In the genomic region with DNA sequence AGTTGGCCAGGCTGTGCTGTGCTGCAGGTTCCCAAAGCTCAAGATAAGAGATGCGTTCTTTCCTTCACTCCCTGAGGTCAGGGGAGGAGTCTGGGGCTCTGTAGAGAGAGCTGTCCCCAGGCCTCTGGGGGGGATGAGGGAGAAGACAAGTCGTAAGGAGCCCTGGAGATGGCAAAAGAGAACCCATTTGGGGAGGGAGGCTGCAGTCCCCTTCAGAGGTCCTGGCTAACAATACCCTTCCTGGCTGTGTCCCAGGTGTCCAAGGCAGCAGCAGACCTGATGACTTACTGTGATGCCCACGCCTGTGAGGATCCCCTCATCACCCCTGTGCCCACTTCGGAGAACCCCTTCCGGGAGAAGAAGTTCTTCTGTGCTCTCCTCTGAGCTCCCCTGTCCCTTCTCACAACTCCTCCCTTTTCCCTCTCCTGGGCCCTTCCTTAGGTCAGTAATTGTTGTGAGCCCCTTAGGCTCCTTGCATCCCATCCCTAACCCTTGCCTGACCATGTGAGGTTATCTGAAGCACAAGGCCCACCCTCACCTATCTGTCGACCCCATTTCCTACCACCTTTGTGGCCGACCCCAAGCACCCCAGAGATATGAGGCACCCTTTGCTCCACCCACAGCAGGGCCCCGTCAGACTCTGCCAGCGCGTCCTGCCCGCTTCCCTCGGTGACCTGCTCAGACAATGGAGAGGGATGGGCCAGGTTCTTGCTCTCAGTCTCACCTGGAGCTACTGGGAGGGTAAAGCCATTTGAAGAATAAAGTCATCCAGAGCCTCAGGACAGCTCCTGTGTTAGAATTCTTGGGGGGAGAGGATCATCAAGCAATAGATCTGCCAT, we compare ENCODE assay signal across 9 cellular contexts. TPM values are rescaled to one million over a fixed set of nuclear protein-coding genes. Genes with fewer than 3 reads are reported as not detected.
A peak's percentile ranks its signal among the peaks of the same experiment; 100 is the strongest.
DNase-seq lines count a peak whose midpoint lies in the region; ATAC-seq and TF ChIP-seq lines count a peak whose summit lies in the region.
"Had no signal": no experiment of that assay in that cellular context is flagged by ENCODE, and none has a peak within 500 bp of the region (broad histone marks: within the 10 kb centered on the region; RNA-seq: fewer than 3 reads in every experiment).

No MANE protein-coding gene starts in this region.

- H3K4me1 Mint-ChIP-seq in activated CD4-positive, alpha-beta memory T cell treated with anti-CD3 and anti-CD28 coated beads, Interleukin-2, amount 10 ng/mL, durations not matched to agents 7 days and 5 days, result peaks cover 67% of the 10 kb centered on the region
- H3K4me1 Mint-ChIP-seq in osteocyte (ENCODE audit: unreplicated experiment), result peaks cover 50% of the 10 kb centered on the region

- in situ Hi-C loops in GM13977 (cut with MboI; ENCODE audit: low pct_unique_long_range_greater_than_20kb, low sequenced_read_pairs, unreplicated experiment), result no loop called here

- CTCF ChIA-PET in activated CD4-positive, alpha-beta memory T cell treated with anti-CD3 and anti-CD28 coated beads, Interleukin-2, amount 10 ng/mL, durations not matched to agents 7 days and 5 days (lab: Charles Lee), result interaction anchor here (0.8 to 3.1 kb wide), 9 partner anchors 14 to 314 kb away, joined by 3 to 11 read pairs (median 4); partner anchors contain the start of genes HNRNPUL2, SLC3A2, TMEM179B and TTC9C

- H3K27me3 Mint-ChIP-seq in activated CD4-positive, alpha-beta memory T cell treated with anti-CD3 and anti-CD28 coated beads, Interleukin-2, amount 10 ng/mL, durations not matched to agents 7 days and 5 days, result no peaks in the 10 kb centered on the region
- no peaks in the 10 kb centered on the region for H3K27me3 Mint-ChIP-seq in osteocyte (ENCODE audit: unreplicated experiment)

- no peak for ATAC-seq in GM21528 (IDR thresholded peaks at IDR 0.05; ENCODE audit: low FRiP score, unreplicated experiment)

- H3K27ac ChIP-seq in 22Rv1, result peak overlapping the region; percentile 85

- DNase-seq in HUDEP-2 (lab: John Stamatoyannopoulos, UW; ENCODE audit: unreplicated experiment in 76 of 76) (peak in 49 of 76 experiments; percentile 5 to 63 (median 32)), epithelial cell of proximal tubule (ENCODE audit: low read depth) (no peak), osteocyte (ENCODE audit: extremely low spot score, unreplicated experiment) (no peak), germinal center (ENCODE audit: low spot score) (no peak), GM13977 (ENCODE audit: low spot score) (no peak)
- peak; percentile 61 for DNase-seq in activated CD4-positive, alpha-beta memory T cell treated with anti-CD3 and anti-CD28 coated beads, Interleukin-2, amount 10 ng/mL, durations not matched to agents 7 days and 5 days

- peak overlapping the region; percentile 62 for H3K4me3 ChIP-seq in epithelial cell of proximal tubule (ENCODE audit: low read depth, low read length)

- H3K4me3 Mint-ChIP-seq in activated CD4-positive, alpha-beta memory T cell treated with anti-CD3 and anti-CD28 coated beads, Interleukin-2, amount 10 ng/mL, durations not matched to agents 7 days and 5 days, result peak overlapping the region; percentile 92
- H3K4me3 Mint-ChIP-seq in osteocyte (ENCODE audit: unreplicated experiment), result peak overlapping the region; percentile 80

- peaks cover 36% of the 10 kb centered on the region for H3K36me3 Mint-ChIP-seq in activated CD4-positive, alpha-beta memory T cell treated with anti-CD3 and anti-CD28 coated beads, Interleukin-2, amount 10 ng/mL, durations not matched to agents 7 days and 5 days (ENCODE audit: low read depth)
- H3K36me3 Mint-ChIP-seq in osteocyte (ENCODE audit: unreplicated experiment), result peaks cover 12% of the 10 kb centered on the region

- peak overlapping the region; percentile 94 for H3K27ac Mint-ChIP-seq in activated CD4-positive, alpha-beta memory T cell treated with anti-CD3 and anti-CD28 coated beads, Interleukin-2, amount 10 ng/mL, durations not matched to agents 7 days and 5 days
- peak overlapping the region; percentile 100 for H3K27ac Mint-ChIP-seq in osteocyte (ENCODE audit: unreplicated experiment)

- TF ChIP-seq CTCF in 22Rv1 (IDR thresholded peaks at IDR 0.05) (no peak), epithelial cell of proximal tubule (conservative IDR thresholded peaks at IDR 0.05; ENCODE audit: low read depth, low read length) (no peak), osteocyte (IDR thresholded peaks at IDR 0.05) (no peak), GM13977 (IDR thresholded peaks at IDR 0.05; ENCODE audit: extremely low read depth, insufficient read depth, missing control alignments) (no peak)

- H3K9me3 Mint-ChIP-seq in activated CD4-positive, alpha-beta memory T cell treated with anti-CD3 and anti-CD28 coated beads, Interleukin-2, amount 10 ng/mL, durations not matched to agents 7 days and 5 days, result no peaks in the 10 kb centered on the region
- no peaks in the 10 kb centered on the region for H3K9me3 Mint-ChIP-seq in osteocyte (ENCODE audit: unreplicated experiment)

- POLR2A ChIA-PET in activated CD4-positive, alpha-beta memory T cell treated with anti-CD3 and anti-CD28 coated beads, Interleukin-2, amount 10 ng/mL, durations not matched to agents 7 days and 5 days (lab: Charles Lee), result interaction anchor here (0.7 to 14.0 kb wide), 38 partner anchors 8 to 173 kb away, joined by 3 to 234 read pairs (median 5); partner anchors contain the start of genes C11orf98, CSKMT, EEF1G and HNRNPUL2

RNA-seq across cellular contexts. Expression of gene GNG3, which starts 1.2 kb away (rescaled TPM):
- not detected for total RNA-seq in activated CD4-positive, alpha-beta memory T cell treated with anti-CD3 and anti-CD28 coated beads, Interleukin-2, amount 10 ng/mL, durations not matched to agents 7 days and 5 days
- total RNA-seq in epithelial cell of proximal tubule (not detected in 2 replicates), osteocyte (not detected in 2 replicates)
- total RNA-seq: dermis microvascular lymphatic vessel endothelial cell had no signal

RNA-seq across cellular contexts. Expression of gene BSCL2, which starts 1.4 kb away (rescaled TPM):
- 10 to 100 TPM; 24.2 to 28.9 TPM for total RNA-seq in activated CD4-positive, alpha-beta memory T cell treated with anti-CD3 and anti-CD28 coated beads, Interleukin-2, amount 10 ng/mL, durations not matched to agents 7 days and 5 days
- total RNA-seq in epithelial cell of proximal tubule (42.1 and 96.6 TPM in 2 replicates), osteocyte (54.1 and 56.7 TPM in 2 replicates)

RNA-seq across cellular contexts. Expression of gene HNRNPUL2, which starts 18.6 kb away (rescaled TPM):
- total RNA-seq in activated CD4-positive, alpha-beta memory T cell treated with anti-CD3 and anti-CD28 coated beads, Interleukin-2, amount 10 ng/mL, durations not matched to agents 7 days and 5 days, result 10 to 100 TPM; 65.1 to 65.3 TPM
- total RNA-seq in epithelial cell of proximal tubule (8.0 and 8.5 TPM in 2 replicates), osteocyte (52.5 and 56.1 TPM in 2 replicates)

RNA-seq across cellular contexts. Expression of gene LRRN4CL, which starts 19.3 kb away (rescaled TPM):
- under 1 TPM; 0.18 to 0.20 TPM for total RNA-seq in activated CD4-positive, alpha-beta memory T cell treated with anti-CD3 and anti-CD28 coated beads, Interleukin-2, amount 10 ng/mL, durations not matched to agents 7 days and 5 days
- total RNA-seq in epithelial cell of proximal tubule (not detected in 2 replicates), osteocyte (0.39 and 0.46 TPM in 2 replicates)

RNA-seq across cellular contexts. Expression of gene TTC9C, which starts 19.6 kb away (rescaled TPM):
- 10 to 100 TPM; 48.3 to 48.4 TPM for total RNA-seq in activated CD4-positive, alpha-beta memory T cell treated with anti-CD3 and anti-CD28 coated beads, Interleukin-2, amount 10 ng/mL, durations not matched to agents 7 days and 5 days
- 35.7 and 39.1 TPM in 2 replicates for total RNA-seq in epithelial cell of proximal tubule
- total RNA-seq in osteocyte, result 32.4 and 36.6 TPM in 2 replicates

Comparison
In these comparisons a context has a peak if more than half of its experiments do, and no peak if none do; other contexts are left out.
1. DNase-seq: peak in HUDEP-2 (49 of 76) and activated CD4-positive, alpha-beta memory T cell treated with anti-CD3 and anti-CD28 coated beads, Interleukin-2, amount 10 ng/mL, durations not matched to agents 7 days and 5 days (single experiment); none in epithelial cell of proximal tubule (single experiment), osteocyte (single experiment), germinal center (single experiment) and GM13977 (single experiment).